11 cellular contexts compared by ENCODE assay signal in genomic region chr14:105173901-105174894, GRCh38. TPM values are rescaled to one million over a fixed set of nuclear protein-coding genes. Genes with fewer than 3 reads are reported as not detected.
DNase-seq lines count a peak whose midpoint lies in the region; ATAC-seq and TF ChIP-seq lines count a peak whose summit lies in the region.
"Had no signal": no experiment of that assay in that cellular context is flagged by ENCODE, and none has a peak within 500 bp of the region (broad histone marks: within the 10 kb centered on the region; RNA-seq: fewer than 3 reads in every experiment).

No MANE protein-coding gene starts in this region.

- TF ChIP-seq CTCF in endothelial cell (IDR thresholded peaks at IDR 0.05; ENCODE audit: unreplicated experiment), result no peak

- DNase-seq in activated CD4-positive, alpha-beta T cell treated with anti-CD3 and anti-CD28 coated beads for 48 hours, result peak; percentile 43
- DNase-seq in activated CD4-positive, alpha-beta T cell treated with anti-CD3 and anti-CD28 coated beads, Interleukin-2, amount 50 U/mL, for 4 hours, result no peak
- DNase-seq in UCSD-AML1 (lab: John Stamatoyannopoulos, UW; ENCODE audit: unreplicated experiment) (peak; percentile 89), cerebellar nuclear complex (lab: John Stamatoyannopoulos, UW) (no peak), endothelial cell (ENCODE audit: low spot score) (no peak)
- DNase-seq in central memory CD8-positive, alpha-beta T cell (ENCODE audit: low spot score in 2 of 2), result peak in 1 of 2 donors; percentile 36
- DNase-seq in stimulated activated CD8-positive, alpha-beta memory T cell treated with anti-CD3 and anti-CD28 coated beads, Interleukin-7, amount 100 ng/mL, for 4 hours (ENCODE audit: low read depth in 2 of 2), result peak; percentile 17 to 42
- DNase-seq: dorsolateral prefrontal cortex, NCI-H226, trophoblast cell had no signal

- H3K4me1 Mint-ChIP-seq in central memory CD8-positive, alpha-beta T cell, result peaks cover 16% of the 10 kb centered on the region
- H3K4me1 Mint-ChIP-seq in endothelial cell (ENCODE audit: unreplicated experiment), result peaks cover 2% of the 10 kb centered on the region

- H3K27ac Mint-ChIP-seq in central memory CD8-positive, alpha-beta T cell (ENCODE audit: low read depth), result peak overlapping the region; percentile 16
- no peak overlapping the region for H3K27ac Mint-ChIP-seq in endothelial cell (ENCODE audit: unreplicated experiment)

- peaks cover 6% of the 10 kb centered on the region for H3K36me3 Mint-ChIP-seq in central memory CD8-positive, alpha-beta T cell (ENCODE audit: insufficient read depth)
- H3K36me3 Mint-ChIP-seq in endothelial cell (ENCODE audit: low read depth, unreplicated experiment), result no peaks in the 10 kb centered on the region

- H3K9me3 Mint-ChIP-seq in central memory CD8-positive, alpha-beta T cell, result no peaks in the 10 kb centered on the region
- no peaks in the 10 kb centered on the region for H3K9me3 Mint-ChIP-seq in endothelial cell (ENCODE audit: unreplicated experiment)

- ATAC-seq in central memory CD8-positive, alpha-beta T cell (replicated peaks; ENCODE audit: extremely low read depth, poor library complexity, severe bottlenecking), result peak; percentile 78
- no peak for ATAC-seq in GM18870 (IDR thresholded peaks at IDR 0.05; ENCODE audit: unreplicated experiment)

- peaks cover 13% of the 10 kb centered on the region for H3K27me3 Mint-ChIP-seq in central memory CD8-positive, alpha-beta T cell
- peaks cover 7% of the 10 kb centered on the region for H3K27me3 Mint-ChIP-seq in endothelial cell (ENCODE audit: unreplicated experiment)

- H3K4me3 Mint-ChIP-seq in central memory CD8-positive, alpha-beta T cell, result peak overlapping the region; percentile 62
- H3K4me3 Mint-ChIP-seq in endothelial cell (ENCODE audit: unreplicated experiment), result no peak overlapping the region

RNA-seq across cellular contexts. Expression of gene JAG2, which starts 5.6 kb away (rescaled TPM):
- total RNA-seq in endothelial cell (ENCODE audit: unreplicated experiment), result 280 TPM

RNA-seq across cellular contexts. Expression of gene NUDT14, which starts 6.9 kb away (rescaled TPM):
- total RNA-seq in endothelial cell (ENCODE audit: unreplicated experiment), result 135 TPM

Comparison
In these comparisons a context has a peak if more than half of its experiments do, and no peak if none do; other contexts are left out.
1. DNase-seq: peak in activated CD4-positive, alpha-beta T cell treated with anti-CD3 and anti-CD28 coated beads for 48 hours (single experiment), UCSD-AML1 (single experiment) and stimulated activated CD8-positive, alpha-beta memory T cell treated with anti-CD3 and anti-CD28 coated beads, Interleukin-7, amount 100 ng/mL, for 4 hours (2 of 2); none in activated CD4-positive, alpha-beta T cell treated with anti-CD3 and anti-CD28 coated beads, Interleukin-2, amount 50 U/mL, for 4 hours (0 of 2), cerebellar nuclear complex (0 of 2) and endothelial cell (single experiment).